ENCODE assay signal across 7 cellular contexts in the genomic region with DNA sequence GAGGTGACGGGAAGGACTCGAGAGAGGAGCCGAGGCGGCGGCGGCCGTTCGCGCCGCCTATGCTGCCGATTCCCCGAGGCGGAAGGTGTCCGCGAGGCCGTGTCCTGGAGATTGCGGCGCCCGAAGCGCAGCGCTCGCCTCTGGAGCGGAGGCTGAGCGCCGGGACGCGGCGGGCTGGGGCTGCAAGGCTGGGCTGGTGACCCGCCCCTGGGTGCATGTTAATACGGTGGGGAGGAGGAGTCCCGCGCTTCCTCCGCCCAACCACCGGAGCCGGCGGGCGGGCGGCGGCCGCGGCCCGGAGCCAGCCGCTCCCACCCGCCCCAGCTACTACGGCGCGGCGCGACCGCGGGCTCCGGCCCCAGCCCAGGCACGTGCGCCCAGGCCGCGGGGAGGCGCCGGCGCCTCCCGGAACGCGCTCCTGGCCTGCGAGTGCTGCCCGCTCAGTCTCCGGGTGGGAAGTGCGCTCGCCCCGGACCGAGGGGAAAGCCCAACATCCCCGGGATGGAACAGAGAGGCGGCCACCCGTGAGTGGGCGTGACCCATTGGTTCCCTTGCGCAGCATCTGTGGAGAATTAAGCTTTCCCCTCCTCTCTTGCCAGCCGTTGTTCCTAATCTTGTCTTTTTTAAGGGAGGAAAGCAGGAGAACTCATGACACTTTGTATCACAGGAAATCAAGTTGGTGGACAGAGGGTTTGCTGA. TPM values are rescaled to one million over a fixed set of nuclear protein-coding genes. Genes with fewer than 3 reads are reported as not detected.
A peak's percentile ranks its signal among the peaks of the same experiment; 100 is the strongest.
DNase-seq lines count a peak whose midpoint lies in the region; ATAC-seq and TF ChIP-seq lines count a peak whose summit lies in the region.

A gene (minus strand): TSS at position 195 of the 699 bp plus-strand sequence.

- no peaks in the 10 kb centered on the region for H4K20me1 ChIP-seq in hepatocyte (ENCODE audit: insufficient read depth, poor library complexity, severe bottlenecking)

- H3K4me3 ChIP-seq in WERI-Rb-1 (ENCODE audit: low read depth, low read length) (peak within 1 kb of the TSS; percentile 19), hepatocyte (peak within 1 kb of the TSS; percentile 40), skeletal muscle cell (ENCODE audit: low read depth, low read length) (peak within 1 kb of the TSS; percentile 36)

- H3K4me1 ChIP-seq in hepatocyte (ENCODE audit: insufficient read depth): peaks cover 8% of the 10 kb centered on the region

- H3K9me3 Mint-ChIP-seq in natural killer cell treated with Interleukin-12 subunit alpha and Interleukin-12 subunit beta and Interleukin-15 and Interleukin-18, amount 100 ng/mL, for 72 hours: peaks cover 20% of the 10 kb centered on the region

- H3K36me3 ChIP-seq in WERI-Rb-1: no peaks in the 10 kb centered on the region
- no peaks in the 10 kb centered on the region for H3K36me3 ChIP-seq in hepatocyte (replicated peaks; ENCODE audit: insufficient read depth, low read depth)

- H3K4me2 ChIP-seq in hepatocyte: peak within 1 kb of the TSS; percentile 96

- no peak within 1 kb of the TSS for H3K27ac ChIP-seq in WERI-Rb-1
- H3K27ac ChIP-seq in hepatocyte: no peak within 1 kb of the TSS

- H3K27me3 ChIP-seq in WERI-Rb-1 (ENCODE audit: insufficient read depth, low read depth, severe bottlenecking): peaks cover 92% of the 10 kb centered on the region
- peaks cover 48% of the 10 kb centered on the region for H3K27me3 ChIP-seq in hepatocyte

- DNase-seq in WERI-Rb-1 (peak; percentile 25), hepatocyte (ENCODE audit: low spot score) (peak; percentile 84), skeletal muscle cell (ENCODE audit: low read depth) (no peak)
- no peak for DNase-seq in natural killer cell treated with Interleukin-12 subunit alpha and Interleukin-12 subunit beta and Interleukin-15 and Interleukin-18, amount 100 ng/mL, for 72 hours (ENCODE audit: low spot score)
- no peak for DNase-seq in activated naive CD4-positive, alpha-beta T cell treated with anti-CD3 and anti-CD28 coated beads, Interleukin-2, amount 50 U/mL, for 16 hours

- no peaks in the 10 kb centered on the region for H3K9me2 ChIP-seq in hepatocyte (replicated peaks; ENCODE audit: insufficient read depth)

- no peak within 1 kb of the TSS for H3K27ac Mint-ChIP-seq in natural killer cell treated with Interleukin-12 subunit alpha and Interleukin-12 subunit beta and Interleukin-15 and Interleukin-18, amount 100 ng/mL, for 72 hours

- H3K9me3 ChIP-seq in WERI-Rb-1 (ENCODE audit: severe bottlenecking) (no peaks in the 10 kb centered on the region), hepatocyte (ENCODE audit: low read depth) (no peaks in the 10 kb centered on the region)

- WGBS in hepatocyte (ENCODE audit: low lambda C conversion rate, missing lambda C conversion rate): under 1% methylated on average over 44 of the region's 75 CpGs

- TF ChIP-seq CTCF in WERI-Rb-1 (IDR thresholded peaks at IDR 0.05; ENCODE audit: low read depth, low read length) (no peak), hepatocyte (IDR thresholded peaks at IDR 0.05; ENCODE audit: poor library complexity) (no peak)

- ATAC-seq in GM18520 (IDR thresholded peaks at IDR 0.05; ENCODE audit: unreplicated experiment) (peak; percentile 63), HG02798 (IDR thresholded peaks at IDR 0.05; ENCODE audit: poor library complexity, unreplicated experiment) (peak; percentile 74)
- ATAC-seq in natural killer cell treated with Interleukin-12 subunit alpha and Interleukin-12 subunit beta and Interleukin-15 and Interleukin-18, amount 100 ng/mL, for 72 hours: no peak

- no peaks in the 10 kb centered on the region for H3K4me1 Mint-ChIP-seq in natural killer cell treated with Interleukin-12 subunit alpha and Interleukin-12 subunit beta and Interleukin-15 and Interleukin-18, amount 100 ng/mL, for 72 hours (ENCODE audit: low read depth in 2 of 2)

- H3K4me3 Mint-ChIP-seq in natural killer cell treated with Interleukin-12 subunit alpha and Interleukin-12 subunit beta and Interleukin-15 and Interleukin-18, amount 100 ng/mL, for 72 hours: no peak within 1 kb of the TSS

- H3K79me2 ChIP-seq in hepatocyte: no peaks in the 10 kb centered on the region

- H3K36me3 Mint-ChIP-seq in natural killer cell treated with Interleukin-12 subunit alpha and Interleukin-12 subunit beta and Interleukin-15 and Interleukin-18, amount 100 ng/mL, for 72 hours: peaks cover 6% of the 10 kb centered on the region

- H3K27me3 Mint-ChIP-seq in natural killer cell treated with Interleukin-12 subunit alpha and Interleukin-12 subunit beta and Interleukin-15 and Interleukin-18, amount 100 ng/mL, for 72 hours: peaks cover 20 to 22% of the 10 kb centered on the region in 2 donors

- H2AFZ ChIP-seq in hepatocyte: peak within 1 kb of the TSS; percentile 54

RNA-seq across cellular contexts. Expression of the gene that starts here (rescaled TPM):
- total RNA-seq in hepatocyte: 3.1 and 3.9 TPM in 2 replicates
- polyA plus RNA-seq in hepatocyte: 6.5 and 9.3 TPM in 2 replicates
- not detected for total RNA-seq in natural killer cell treated with Interleukin-12 subunit alpha and Interleukin-12 subunit beta and Interleukin-15 and Interleukin-18, amount 100 ng/mL, for 72 hours

Comparison
In these comparisons a context has a peak if more than half of its experiments do, and no peak if none do; other contexts are left out.
1. ATAC-seq: peak in GM18520 (single experiment) and HG02798 (single experiment); none in natural killer cell treated with Interleukin-12 subunit alpha and Interleukin-12 subunit beta and Interleukin-15 and Interleukin-18, amount 100 ng/mL, for 72 hours (0 of 2).
2. DNase-seq: peak in WERI-Rb-1 (single experiment) and hepatocyte (single experiment); none in skeletal muscle cell (single experiment), natural killer cell treated with Interleukin-12 subunit alpha and Interleukin-12 subunit beta and Interleukin-15 and Interleukin-18, amount 100 ng/mL, for 72 hours (single experiment) and activated naive CD4-positive, alpha-beta T cell treated with anti-CD3 and anti-CD28 coated beads, Interleukin-2, amount 50 U/mL, for 16 hours (single experiment).
3. Peak in every context shown above with its lines, with median percentiles within 50 percentile points of each other: H3K4me3 ChIP-seq.